Comparison of ENCODE assay signal across 1 cellular context in the genomic region with DNA sequence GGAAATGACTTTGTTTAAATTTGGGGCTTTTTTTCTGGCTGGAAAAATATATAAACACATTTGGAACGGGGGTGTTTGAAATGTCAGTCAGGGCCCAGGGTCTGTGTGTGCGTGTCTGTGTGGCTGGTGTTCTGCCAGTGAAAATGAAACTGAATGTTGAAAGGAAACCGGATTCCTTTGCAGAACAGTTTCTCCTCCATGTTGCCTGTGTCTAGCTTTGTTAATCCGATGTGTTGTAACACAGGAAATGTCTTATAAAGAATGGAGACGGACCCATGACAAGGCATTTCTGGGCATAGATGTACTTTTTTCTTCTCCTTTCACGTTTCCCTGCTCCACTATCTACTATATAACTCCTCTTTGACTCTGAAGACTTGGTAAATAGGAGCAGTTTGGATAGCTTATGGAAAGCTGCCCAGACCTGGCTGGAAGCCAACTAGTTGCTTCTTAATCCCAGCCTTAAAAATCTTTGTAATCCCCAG.
TF ChIP-seq lines count a peak whose summit lies in the region.

No MANE protein-coding gene starts in this region.

TF ChIP-seq in K562, 482 proteins besides CTCF, POLR2A, EP300 and RAD21 (continued from another document):
- TF ChIP-seq, protein P1, sequence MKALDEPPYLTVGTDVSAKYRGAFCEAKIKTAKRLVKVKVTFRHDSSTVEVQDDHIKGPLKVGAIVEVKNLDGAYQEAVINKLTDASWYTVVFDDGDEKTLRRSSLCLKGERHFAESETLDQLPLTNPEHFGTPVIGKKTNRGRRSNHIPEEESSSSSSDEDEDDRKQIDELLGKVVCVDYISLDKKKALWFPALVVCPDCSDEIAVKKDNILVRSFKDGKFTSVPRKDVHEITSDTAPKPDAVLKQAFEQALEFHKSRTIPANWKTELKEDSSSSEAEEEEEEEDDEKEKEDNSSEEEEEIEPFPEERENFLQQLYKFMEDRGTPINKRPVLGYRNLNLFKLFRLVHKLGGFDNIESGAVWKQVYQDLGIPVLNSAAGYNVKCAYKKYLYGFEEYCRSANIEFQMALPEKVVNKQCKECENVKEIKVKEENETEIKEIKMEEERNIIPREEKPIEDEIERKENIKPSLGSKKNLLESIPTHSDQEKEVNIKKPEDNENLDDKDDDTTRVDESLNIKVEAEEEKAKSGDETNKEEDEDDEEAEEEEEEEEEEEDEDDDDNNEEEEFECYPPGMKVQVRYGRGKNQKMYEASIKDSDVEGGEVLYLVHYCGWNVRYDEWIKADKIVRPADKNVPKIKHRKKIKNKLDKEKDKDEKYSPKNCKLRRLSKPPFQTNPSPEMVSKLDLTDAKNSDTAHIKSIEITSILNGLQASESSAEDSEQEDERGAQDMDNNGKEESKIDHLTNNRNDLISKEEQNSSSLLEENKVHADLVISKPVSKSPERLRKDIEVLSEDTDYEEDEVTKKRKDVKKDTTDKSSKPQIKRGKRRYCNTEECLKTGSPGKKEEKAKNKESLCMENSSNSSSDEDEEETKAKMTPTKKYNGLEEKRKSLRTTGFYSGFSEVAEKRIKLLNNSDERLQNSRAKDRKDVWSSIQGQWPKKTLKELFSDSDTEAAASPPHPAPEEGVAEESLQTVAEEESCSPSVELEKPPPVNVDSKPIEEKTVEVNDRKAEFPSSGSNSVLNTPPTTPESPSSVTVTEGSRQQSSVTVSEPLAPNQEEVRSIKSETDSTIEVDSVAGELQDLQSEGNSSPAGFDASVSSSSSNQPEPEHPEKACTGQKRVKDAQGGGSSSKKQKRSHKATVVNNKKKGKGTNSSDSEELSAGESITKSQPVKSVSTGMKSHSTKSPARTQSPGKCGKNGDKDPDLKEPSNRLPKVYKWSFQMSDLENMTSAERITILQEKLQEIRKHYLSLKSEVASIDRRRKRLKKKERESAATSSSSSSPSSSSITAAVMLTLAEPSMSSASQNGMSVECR (CRISPR knock-in tag; IDR thresholded peaks at IDR 0.05) = no peak
- TF ChIP-seq NR2C2 (CRISPR knock-in tag; IDR thresholded peaks at IDR 0.05) (no peak), NR2C2 (tag; IDR thresholded peaks at IDR 0.05) (peak; percentile 51; the same call in 1 of the 2 replicates), FUS (optimal IDR thresholded peaks at IDR 0.05; ENCODE audit: low read depth, low read length) (no peak), PPARD (CRISPR knock-in tag; IDR thresholded peaks at IDR 0.05) (no peak)
- TF ChIP-seq, protein P2, sequence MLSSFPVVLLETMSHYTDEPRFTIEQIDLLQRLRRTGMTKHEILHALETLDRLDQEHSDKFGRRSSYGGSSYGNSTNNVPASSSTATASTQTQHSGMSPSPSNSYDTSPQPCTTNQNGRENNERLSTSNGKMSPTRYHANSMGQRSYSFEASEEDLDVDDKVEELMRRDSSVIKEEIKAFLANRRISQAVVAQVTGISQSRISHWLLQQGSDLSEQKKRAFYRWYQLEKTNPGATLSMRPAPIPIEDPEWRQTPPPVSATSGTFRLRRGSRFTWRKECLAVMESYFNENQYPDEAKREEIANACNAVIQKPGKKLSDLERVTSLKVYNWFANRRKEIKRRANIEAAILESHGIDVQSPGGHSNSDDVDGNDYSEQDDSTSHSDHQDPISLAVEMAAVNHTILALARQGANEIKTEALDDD (IDR thresholded peaks at IDR 0.05) = 0 out of 2 replicates have a peak, but pooled peaks have one; percentile 20
